Comparison of ENCODE assay signal across 19 cellular contexts in genomic region chr18:63303562-63303961, GRCh38. TPM values are rescaled to one million over a fixed set of nuclear protein-coding genes. Genes with fewer than 3 reads are reported as not detected.
DNase-seq lines count a peak whose midpoint lies in the region; ATAC-seq, FAIRE-seq and TF ChIP-seq lines count a peak whose summit lies in the region.
"Had no signal": no experiment of that assay in that cellular context is flagged by ENCODE, and none has a peak within 500 bp of the region (broad histone marks: within the 10 kb centered on the region; RNA-seq: fewer than 3 reads in every experiment).

No MANE protein-coding gene starts in this region.

- no peak for ATAC-seq in stimulated activated naive CD8-positive, alpha-beta T cell treated with anti-CD3 and anti-CD28 coated beads, Interleukin-15, Interleukin-2, amounts not matched to agents 100 U/mL and 50 U/mL, for 24 hours
- ATAC-seq in T-cell (replicated peaks in 1 of 4) (no peak), GM21447 (IDR thresholded peaks at IDR 0.05; ENCODE audit: unreplicated experiment) (no peak)
- ATAC-seq: right lobe of liver had no signal

- no peaks in the 10 kb centered on the region for H3K36me3 ChIP-seq in keratinocyte (ENCODE audit: control insufficient read depth in 2 of 2, extremely low read depth in 1 of 2, insufficient read depth in 2 of 2, low read length in 2 of 2)
- H3K36me3 ChIP-seq: right lobe of liver had no signal

- no peaks in the 10 kb centered on the region for H4K20me1 ChIP-seq in keratinocyte (ENCODE audit: control insufficient read depth, extremely low read depth, insufficient read depth, low read length)

- H3K27ac ChIP-seq in keratinocyte (ENCODE audit: control insufficient read depth, insufficient read depth, low read length): no peak overlapping the region
- H3K27ac ChIP-seq: epithelial cell of prostate had no signal

- H3K36me3 Mint-ChIP-seq in stimulated activated naive CD8-positive, alpha-beta T cell treated with anti-CD3 and anti-CD28 coated beads, Interleukin-15, Interleukin-2, amounts not matched to agents 100 ng/mL and 50 ng/mL, for 24 hours (ENCODE audit: low read depth): peaks cover 64% of the 10 kb centered on the region
- peaks cover 41% of the 10 kb centered on the region for H3K36me3 Mint-ChIP-seq in T-cell
- H3K36me3 Mint-ChIP-seq in type B pancreatic cell: peaks cover 18% of the 10 kb centered on the region

- H2AFZ ChIP-seq in keratinocyte (ENCODE audit: control insufficient read depth, low read length): no peak overlapping the region

- POLR2A ChIA-PET in T-cell (lab: Charles Lee): no interaction called here

- peak overlapping the region; percentile 70 for H3K4me3 Mint-ChIP-seq in stimulated activated naive CD8-positive, alpha-beta T cell treated with anti-CD3 and anti-CD28 coated beads, Interleukin-15, Interleukin-2, amounts not matched to agents 100 ng/mL and 50 ng/mL, for 24 hours
- H3K4me3 Mint-ChIP-seq in T-cell (peak overlapping the region in 1 of 3 donors; percentile 16), type B pancreatic cell (no peak overlapping the region)

- H3K9ac ChIP-seq in keratinocyte (ENCODE audit: control insufficient read depth, extremely low read depth, insufficient read depth, low read length): no peak overlapping the region

- H3K4me1 Mint-ChIP-seq in stimulated activated naive CD8-positive, alpha-beta T cell treated with anti-CD3 and anti-CD28 coated beads, Interleukin-15, Interleukin-2, amounts not matched to agents 100 ng/mL and 50 ng/mL, for 24 hours (ENCODE audit: low read depth): peaks cover 97% of the 10 kb centered on the region
- H3K4me1 Mint-ChIP-seq in T-cell: peaks cover 93 to 96% (median 96%) of the 10 kb centered on the region in 3 donors
- peaks cover 33% of the 10 kb centered on the region for H3K4me1 Mint-ChIP-seq in type B pancreatic cell (ENCODE audit: unreplicated experiment)

- dilution Hi-C loops in keratinocyte (cut with MboI; ENCODE audit: extremely low pct_ligation_motif_present, low sequenced_read_pairs): loop anchor here (25.0 kb wide), 1 partner anchor 291 kb away; no protein-coding TSS in a partner anchor

- no peak for TF ChIP-seq CTCF in keratinocyte (optimal IDR thresholded peaks at IDR 0.05 in 1 of 3, IDR thresholded peaks at IDR 0.05 in 1 of 3, conservative IDR thresholded peaks at IDR 0.05 in 1 of 3; ENCODE audit: extremely low read depth in 1 of 3, insufficient read depth in 2 of 3, low read length in 3 of 3)
- no peak for TF ChIP-seq CTCF in type B pancreatic cell (conservative IDR thresholded peaks at IDR 0.05)

- no peaks in the 10 kb centered on the region for H3K9me3 ChIP-seq in keratinocyte (ENCODE audit: control insufficient read depth, low read depth, low read length)
- H3K9me3 ChIP-seq: right lobe of liver had no signal

- H3K79me2 ChIP-seq in keratinocyte (ENCODE audit: control insufficient read depth, insufficient read depth, low read length): no peaks in the 10 kb centered on the region

- H3K27me3 Mint-ChIP-seq in stimulated activated naive CD8-positive, alpha-beta T cell treated with anti-CD3 and anti-CD28 coated beads, Interleukin-15, Interleukin-2, amounts not matched to agents 100 ng/mL and 50 ng/mL, for 24 hours: no peaks in the 10 kb centered on the region
- H3K27me3 Mint-ChIP-seq in T-cell: no peaks in the 10 kb centered on the region
- no peaks in the 10 kb centered on the region for H3K27me3 Mint-ChIP-seq in type B pancreatic cell

- H3K4me3 ChIP-seq in keratinocyte (ENCODE audit: control insufficient read depth in 2 of 3, extremely low read depth in 1 of 3, insufficient read depth in 2 of 3, low read depth in 1 of 3, low read length in 3 of 3): no peak overlapping the region
- H3K4me3 ChIP-seq: coronary artery, right lobe of liver had no signal

- H3K9me1 ChIP-seq in keratinocyte (ENCODE audit: control insufficient read depth, extremely low read depth, insufficient read depth, low read length): no peaks in the 10 kb centered on the region

- no peaks in the 10 kb centered on the region for H3K27me3 ChIP-seq in keratinocyte (ENCODE audit: control insufficient read depth, extremely low read depth, insufficient read depth, low read length)
- H3K27me3 ChIP-seq: right lobe of liver had no signal

- no peak for DNase-seq in stimulated activated naive CD8-positive, alpha-beta T cell treated with anti-CD3 and anti-CD28 coated beads, Interleukin-15, Interleukin-2, amounts not matched to agents 100 U/mL and 50 U/mL, for 24 hours
- DNase-seq in T-cell: no peak
- no peak for DNase-seq in keratinocyte (ENCODE audit: low read depth, low spot score)
- no peak for DNase-seq in NCI-H1436 (lab: John Stamatoyannopoulos, UW)
- DNase-seq in DMS79 treated with DMSO at 0.1 percent for 48 hours (lab: John Stamatoyannopoulos, UW): no peak
- no peak for DNase-seq in type B pancreatic cell (ENCODE audit: extremely low spot score, unreplicated experiment)
- DNase-seq: activated CD8-positive, alpha-beta memory T cell treated with anti-CD3 and anti-CD28 coated beads, Interleukin-2, amount 50 U/mL, for 48 hours; aorta; DMS79; mesendoderm; NCI-H2081 treated with DMSO at 0.1 percent for 48 hours; right lobe of liver; stimulated activated CD8-positive, alpha-beta memory T cell treated with anti-CD3 and anti-CD28 coated beads, Interleukin-4, amount 100 ng/mL, for 48 hours had no signal

- FAIRE-seq in keratinocyte (lab: Jason Lieb, UNC): peak; percentile 13
- FAIRE-seq: H1, urothelium cell line had no signal

- H3K27ac Mint-ChIP-seq in stimulated activated naive CD8-positive, alpha-beta T cell treated with anti-CD3 and anti-CD28 coated beads, Interleukin-15, Interleukin-2, amounts not matched to agents 100 ng/mL and 50 ng/mL, for 24 hours: peak overlapping the region; percentile 94
- peak overlapping the region; percentile 94 to 97 for H3K27ac Mint-ChIP-seq in T-cell
- no peak overlapping the region for H3K27ac Mint-ChIP-seq in type B pancreatic cell

- H3K9me3 Mint-ChIP-seq in stimulated activated naive CD8-positive, alpha-beta T cell treated with anti-CD3 and anti-CD28 coated beads, Interleukin-15, Interleukin-2, amounts not matched to agents 100 ng/mL and 50 ng/mL, for 24 hours: no peaks in the 10 kb centered on the region
- H3K9me3 Mint-ChIP-seq in T-cell (no peaks in the 10 kb centered on the region), type B pancreatic cell (no peaks in the 10 kb centered on the region)

- CTCF ChIA-PET in T-cell (lab: Charles Lee): no interaction called here

- no peaks in the 10 kb centered on the region for H3K4me1 ChIP-seq in keratinocyte (ENCODE audit: control insufficient read depth, extremely low read depth, insufficient read depth, low read length)

- H3K4me2 ChIP-seq in keratinocyte (ENCODE audit: control insufficient read depth, extremely low read depth, insufficient read depth, low read depth, low read length): no peak overlapping the region

RNA-seq across cellular contexts. Expression of gene BCL2, which starts 16.0 kb away (rescaled TPM):
- total RNA-seq in T-cell: 100 to 1,000 TPM; 113 to 201 (median 123) TPM
- polyA plus RNA-seq in keratinocyte: 0.09 to 0.36 TPM (median 0.30 TPM) in 3 replicates
- polyA plus RNA-seq in keratinocyte (2011; ENCODE audit: low read depth): 0.31 TPM
- polyA plus RNA-seq in keratinocyte (2011; cell fraction: cytosol; rRNA removed): 0.11 and 0.13 TPM in 2 replicates
- polyA plus RNA-seq in keratinocyte (2011; cell fraction: nucleus; rRNA removed): 0.23 and 0.43 TPM in 2 replicates
- 0.30 and 0.39 TPM in 2 replicates for polyA plus RNA-seq in keratinocyte (2012; ENCODE audit: low replicate concordance)
- polyA minus RNA-seq in keratinocyte: 0.23 to 0.36 TPM (median 0.32 TPM) in 3 replicates
- 0.38 TPM for polyA minus RNA-seq in keratinocyte (2011; cell fraction: cytosol; rRNA and poly(A)+ RNA removed)
- 0.53 and 0.54 TPM in 2 replicates for polyA minus RNA-seq in keratinocyte (2011; cell fraction: nucleus; rRNA and poly(A)+ RNA removed)
- total RNA-seq in type B pancreatic cell (ENCODE audit: low replicate concordance): 16.5 and 21.9 TPM in 2 replicates
